8 cellular contexts compared by ENCODE assay signal in the genomic region with DNA sequence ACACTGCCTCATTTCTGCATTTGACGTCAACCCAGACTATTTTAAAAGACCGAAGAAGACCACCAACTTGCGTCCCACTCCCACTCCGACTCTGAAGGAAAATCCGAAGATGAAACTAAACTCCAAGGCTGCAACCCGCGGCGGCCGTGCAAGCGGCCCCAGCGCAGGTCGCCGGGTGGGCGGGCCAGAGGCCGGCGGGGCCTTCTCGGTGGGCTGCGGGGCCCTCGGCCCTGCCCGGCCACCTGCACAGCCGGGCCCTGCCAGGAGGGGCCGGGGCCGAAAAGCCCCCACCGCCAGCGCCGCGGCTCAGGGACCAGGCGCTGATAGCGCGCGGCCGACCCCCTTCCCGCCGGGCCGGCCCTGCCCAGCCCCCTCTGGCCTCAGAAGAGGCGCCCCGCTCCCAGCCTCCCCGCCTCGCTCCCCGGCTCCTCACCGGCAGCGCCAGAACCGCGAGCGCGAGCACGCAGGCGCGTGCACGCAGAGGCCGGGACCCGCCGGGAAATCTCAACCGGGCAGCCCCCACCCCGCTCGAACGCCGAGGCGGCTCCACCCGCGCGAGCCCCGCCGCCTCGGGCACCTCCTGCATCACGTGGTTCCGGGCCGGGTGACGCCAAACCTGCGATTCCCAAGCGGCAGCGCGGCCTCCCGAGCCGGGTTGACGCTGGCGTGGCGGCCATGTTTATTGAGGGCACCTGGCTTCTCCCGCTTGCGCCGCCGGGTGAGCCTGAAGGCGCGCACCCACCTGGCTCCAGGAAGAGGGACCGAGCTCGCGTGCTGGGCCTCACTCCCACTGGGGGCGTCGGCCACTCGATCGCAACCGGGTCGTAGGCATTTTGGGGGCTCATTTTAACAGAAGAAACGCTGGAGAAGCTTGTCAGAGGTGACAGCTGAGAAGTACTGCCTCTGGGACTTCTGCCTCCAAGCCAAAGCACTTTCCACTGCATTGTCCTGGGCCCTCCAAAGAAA. TPM values are rescaled to one million over a fixed set of nuclear protein-coding genes. Genes with fewer than 3 reads are reported as not detected.
DNase-seq lines count a peak whose midpoint lies in the region; ATAC-seq and TF ChIP-seq lines count a peak whose summit lies in the region.

Gene C7orf25, minus strand, starts transcription at position 589 of the 966 bp plus-strand sequence. CDS start 1,170 bp downstream, outside the sequence.

- peaks cover 16% of the 10 kb centered on the region for H3K79me2 ChIP-seq in ACC112 (ENCODE audit: control insufficient read depth, insufficient read depth, low read length, unreplicated experiment)
- H3K79me2 ChIP-seq in mammary epithelial cell (ENCODE audit: insufficient read depth, low read length) = peaks cover 20% of the 10 kb centered on the region
- peaks cover 6% of the 10 kb centered on the region for H3K79me2 ChIP-seq in smooth muscle cell (ENCODE audit: low read depth)

- H4K20me1 ChIP-seq in mammary epithelial cell (ENCODE audit: insufficient read depth, low read length) (no peaks in the 10 kb centered on the region), smooth muscle cell (ENCODE audit: low read depth) (no peaks in the 10 kb centered on the region)

- H3K4me3 ChIP-seq in ACC112 (ENCODE audit: low read depth, low read length) = peak within 1 kb of the TSS; percentile 89
- H3K4me3 ChIP-seq in WERI-Rb-1 (ENCODE audit: low read depth, low read length) = peak within 1 kb of the TSS; percentile 52
- H3K4me3 ChIP-seq in mammary epithelial cell (replicated peaks in 1 of 3; ENCODE audit: insufficient read depth in 1 of 3, low read depth in 2 of 3, low read length in 3 of 3) = peak within 1 kb of the TSS; percentile 51 to 90 (median 75)
- peak within 1 kb of the TSS; percentile 88 for H3K4me3 ChIP-seq in smooth muscle cell

- H3K4me2 ChIP-seq in mammary epithelial cell (ENCODE audit: insufficient read depth, low read depth, low read length) (peak within 1 kb of the TSS; percentile 86), smooth muscle cell (peak within 1 kb of the TSS; percentile 91)

- H3K9ac ChIP-seq in mammary epithelial cell (ENCODE audit: insufficient read depth, low read length) = peak within 1 kb of the TSS; percentile 71
- peak within 1 kb of the TSS; percentile 69 for H3K9ac ChIP-seq in smooth muscle cell (ENCODE audit: low read depth)

- DNase-seq in NCI-H2196 (lab: John Stamatoyannopoulos, UW; ENCODE audit: unreplicated experiment) (peak; percentile 96), WERI-Rb-1 (peak; percentile 97), mammary epithelial cell (peak; percentile 90), iPS-NIHi11 (ENCODE audit: low spot score) (peak; percentile 96), smooth muscle cell (lab: John Stamatoyannopoulos, UW; ENCODE audit: unreplicated experiment) (peak; percentile 89)

- dilution Hi-C loops in mammary epithelial cell (cut with HindIII; ENCODE audit: low sequenced_read_pairs) = no loop called here

- peaks cover 22% of the 10 kb centered on the region for H3F3A ChIP-seq in smooth muscle cell (ENCODE audit: low read depth)

- H2AFZ ChIP-seq in ACC112 (ENCODE audit: low read length, unreplicated experiment) (peak within 1 kb of the TSS; percentile 94), mammary epithelial cell (ENCODE audit: low read depth, low read length) (peak within 1 kb of the TSS; percentile 91), smooth muscle cell (ENCODE audit: low read depth) (peak within 1 kb of the TSS; percentile 90)

- TF ChIP-seq CTCF in WERI-Rb-1 (IDR thresholded peaks at IDR 0.05; ENCODE audit: low read depth, low read length) = no peak
- peak in 1 of 2 donors; percentile 3 for TF ChIP-seq CTCF in mammary epithelial cell (conservative IDR thresholded peaks at IDR 0.05 in 1 of 2, IDR thresholded peaks at IDR 0.05 in 1 of 2; ENCODE audit: extremely low read depth in 1 of 2, insufficient read depth in 1 of 2, low read depth in 1 of 2, low read length in 2 of 2)
- TF ChIP-seq CTCF in smooth muscle cell (IDR thresholded peaks at IDR 0.05; ENCODE audit: borderline replicate concordance, insufficient read depth, poor library complexity, severe bottlenecking) = no peak

- 0% methylated on average over 2 of the region's 94 CpGs for WGBS in mammary epithelial cell (ENCODE audit: low coverage, missing lambda C conversion rate)
- WGBS in smooth muscle cell (ENCODE audit: low lambda C conversion rate) = 1% methylated on average over 53 of the region's 94 CpGs

- H3K27ac ChIP-seq in ACC112 (ENCODE audit: low read depth, low read length) (no peak within 1 kb of the TSS), WERI-Rb-1 (peak within 1 kb of the TSS; percentile 79), mammary epithelial cell (ENCODE audit: insufficient read depth, low read depth, low read length) (peak within 1 kb of the TSS; percentile 59), smooth muscle cell (ENCODE audit: low read depth) (peak within 1 kb of the TSS; percentile 76)

- H3K9me3 ChIP-seq in WERI-Rb-1 (ENCODE audit: severe bottlenecking) (no peaks in the 10 kb centered on the region), mammary epithelial cell (replicated peaks; ENCODE audit: insufficient read depth, low read length) (no peaks in the 10 kb centered on the region), smooth muscle cell (replicated peaks; ENCODE audit: low read depth) (no peaks in the 10 kb centered on the region)

- H3K27me3 ChIP-seq in ACC112 (ENCODE audit: insufficient read depth, low read length) (no peaks in the 10 kb centered on the region), WERI-Rb-1 (ENCODE audit: insufficient read depth, low read depth, severe bottlenecking) (no peaks in the 10 kb centered on the region), mammary epithelial cell (ENCODE audit: insufficient read depth, low read length) (no peaks in the 10 kb centered on the region), smooth muscle cell (ENCODE audit: low read depth) (no peaks in the 10 kb centered on the region)

- peaks cover 19% of the 10 kb centered on the region for H3K36me3 ChIP-seq in ACC112 (ENCODE audit: insufficient read depth, low read length)
- H3K36me3 ChIP-seq in WERI-Rb-1 = peaks cover 14% of the 10 kb centered on the region
- H3K36me3 ChIP-seq in mammary epithelial cell (ENCODE audit: insufficient read depth, low read length) = peaks cover 11% of the 10 kb centered on the region
- peaks cover 4% of the 10 kb centered on the region for H3K36me3 ChIP-seq in smooth muscle cell (ENCODE audit: low read depth)

- BruUV-seq in mammary epithelial cell (replicated peaks; lab: Mats Ljungman, UMichigan) = no TSS peak

- in situ Hi-C loops in mammary epithelial cell (cut with MboI; ENCODE audit: low sequenced_read_pairs in 2 of 2) = no loop called here

- CTCF ChIA-PET in mammary epithelial cell (lab: Charles Lee; ENCODE audit: low non-redundant PET) = no interaction called here

- H3K4me1 ChIP-seq in ACC112 (ENCODE audit: control insufficient read depth, insufficient read depth, low read length, unreplicated experiment) = peaks cover 65% of the 10 kb centered on the region
- H3K4me1 ChIP-seq in mammary epithelial cell (ENCODE audit: insufficient read depth, low read length) = peaks cover 34% of the 10 kb centered on the region
- H3K4me1 ChIP-seq in smooth muscle cell (ENCODE audit: low read depth) = peaks cover 23% of the 10 kb centered on the region

- ATAC-seq in GM18873 (IDR thresholded peaks at IDR 0.05; ENCODE audit: low FRiP score, unreplicated experiment) (peak; percentile 82), HG03135 (IDR thresholded peaks at IDR 0.05; ENCODE audit: unreplicated experiment) (peak; percentile 92)

- intact Hi-C loops in mammary epithelial cell (cut with micrococcal nuclease) = loop anchor here (2.0 kb wide), 2 partner anchors 21 to 23 kb away; partner anchors contain the start of genes MRPL32 and PSMA2

RNA-seq across cellular contexts. Expression of gene C7orf25, which starts in this region (rescaled TPM):
- total RNA-seq in mammary epithelial cell (1 to 10 TPM; 7.0 to 8.2 TPM), smooth muscle cell (5.0 and 7.4 TPM in 2 replicates)
- polyA plus RNA-seq in mammary epithelial cell (6.1 TPM), smooth muscle cell (1.9 and 2.2 TPM in 2 replicates)
- 2.5 TPM for polyA minus RNA-seq in mammary epithelial cell
